Comparison of ENCODE assay signal across 8 cellular contexts in the genomic region with DNA sequence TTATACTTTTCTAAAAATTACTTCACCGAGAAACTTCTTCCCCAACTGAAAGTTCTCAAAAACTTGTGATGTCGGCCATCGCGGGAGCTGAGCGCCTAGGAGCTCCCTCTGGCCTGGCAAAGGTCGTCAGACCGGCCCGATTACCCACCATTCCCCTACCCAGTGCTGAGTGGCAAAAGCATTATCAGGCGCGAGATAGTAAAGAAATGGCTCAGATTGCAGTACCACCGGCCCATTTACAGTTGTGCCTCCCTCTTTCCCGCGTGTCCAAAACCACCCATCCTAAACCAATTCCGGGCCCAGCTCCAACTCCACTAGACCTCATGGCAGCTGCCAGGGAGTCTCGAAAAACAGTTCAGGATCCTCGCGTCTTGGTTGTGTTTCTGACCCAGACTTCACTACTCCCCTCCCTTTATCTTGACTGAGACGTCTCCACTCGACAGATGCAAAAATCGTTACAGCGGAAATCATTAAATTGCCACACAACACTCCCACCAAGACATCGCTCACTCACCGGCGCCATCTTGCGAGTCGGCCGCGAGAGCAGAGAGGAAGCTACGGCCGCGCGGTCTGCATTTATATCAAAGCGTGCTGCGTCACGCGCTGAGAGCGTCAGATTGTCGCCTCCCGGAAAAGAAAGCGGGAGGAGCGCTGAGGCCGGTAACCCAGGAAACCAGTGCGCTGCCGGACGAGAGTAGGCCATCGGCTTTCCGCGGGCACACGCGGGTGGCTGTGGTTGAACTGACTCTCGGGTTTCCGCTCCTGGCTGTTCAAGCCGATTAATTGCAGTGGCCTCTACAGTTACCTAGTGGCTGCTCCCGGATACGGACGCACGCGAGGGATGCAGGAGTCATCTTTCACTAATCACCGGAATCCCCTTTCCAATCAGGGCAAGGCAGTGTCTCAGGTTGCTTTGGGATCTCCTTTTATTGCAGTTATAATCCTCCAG.
DNase-seq lines count a peak whose midpoint lies in the region; ATAC-seq, FAIRE-seq and TF ChIP-seq lines count a peak whose summit lies in the region.

RPL22L1 (minus strand) TSS at position 551 of the 949 bp plus-strand sequence; CDS start at position 523, 28 bp downstream.

- FAIRE-seq in islet of Langerhans (lab: Jason Lieb, UNC) = peak; percentile 53

- ATAC-seq in GM18870 (IDR thresholded peaks at IDR 0.05; ENCODE audit: unreplicated experiment) (peak; percentile 94), HG03103 (IDR thresholded peaks at IDR 0.05; ENCODE audit: low read depth, unreplicated experiment) (peak; percentile 92)

- peak within 1 kb of the TSS; percentile 76 to 80 for H3K4me3 ChIP-seq in cardiac fibroblast (replicated peaks in 1 of 2; ENCODE audit: low read depth in 2 of 2, low read length in 2 of 2)

- no peak for TF ChIP-seq CTCF in cardiac fibroblast (IDR thresholded peaks at IDR 0.05; ENCODE audit: low read depth, low read length)

- DNase-seq in T-helper 2 cell (peak; percentile 77 to 97 (median 88)), cardiac fibroblast (ENCODE audit: low read depth in 2 of 2) (peak; percentile 96 to 97), Kasumi-1 (lab: John Stamatoyannopoulos, UW) (no peak)
- DNase-seq in stimulated activated CD4-positive, alpha-beta T cell treated with anti-CD3 and anti-CD28 coated beads, Interleukin-15, amount 100 ng/mL, for 24 hours = peak; percentile 95
- no peak for DNase-seq in stimulated activated naive CD4-positive, alpha-beta T cell (lab: John Stamatoyannopoulos, UW)

Comparison
In these comparisons a context has a peak if more than half of its experiments do, and no peak if none do; other contexts are left out.
1. DNase-seq: peak in T-helper 2 cell (5 of 5), cardiac fibroblast (2 of 2) and stimulated activated CD4-positive, alpha-beta T cell treated with anti-CD3 and anti-CD28 coated beads, Interleukin-15, amount 100 ng/mL, for 24 hours (single experiment); none in stimulated activated naive CD4-positive, alpha-beta T cell (0 of 6) and Kasumi-1 (0 of 2).